ENCODE assay signal across 8 cellular contexts in genomic region chr2:205766765-205767359, GRCh38.
DNase-seq lines count a peak whose midpoint lies in the region; ATAC-seq and TF ChIP-seq lines count a peak whose summit lies in the region.

No MANE protein-coding gene starts in this region.

- DNase-seq in AG08396 (ENCODE audit: low spot score) (peak; percentile 51), GM13976 (ENCODE audit: low spot score) (peak; percentile 67), LNCaP clone FGC (ENCODE audit: low read depth) (peak; percentile 15), astrocyte of the hippocampus (ENCODE audit: low read depth, low spot score) (peak; percentile 82), iPS-NIHi11 (ENCODE audit: low spot score) (peak; percentile 63)
- DNase-seq in stimulated activated CD4-positive, alpha-beta T cell treated with anti-CD3 and anti-CD28 coated beads, Interleukin-15, amount 100 ng/mL, for 24 hours: peak; percentile 72

- H3F3A ChIP-seq in SU-DHL-6 (ENCODE audit: insufficient read depth): no peaks in the 10 kb centered on the region

- H2AFZ ChIP-seq in SU-DHL-6 (ENCODE audit: low read depth, low read length, severe bottlenecking): no peak overlapping the region

- no peak for ATAC-seq in HG02884 (IDR thresholded peaks at IDR 0.05; ENCODE audit: unreplicated experiment)

- H4K20me1 ChIP-seq in SU-DHL-6 (ENCODE audit: low read depth, low read length): no peaks in the 10 kb centered on the region

- no peaks in the 10 kb centered on the region for H3K79me2 ChIP-seq in SU-DHL-6 (ENCODE audit: insufficient read depth, low read length)

- no peaks in the 10 kb centered on the region for H3K9me2 ChIP-seq in SU-DHL-6 (replicated peaks; ENCODE audit: insufficient read depth, low read length)

- H3K27me3 ChIP-seq in SU-DHL-6 (ENCODE audit: low read length): no peaks in the 10 kb centered on the region

- H3K9me3 ChIP-seq in SU-DHL-6 (ENCODE audit: insufficient read depth, low read length): no peaks in the 10 kb centered on the region

- no peak overlapping the region for H3K4me2 ChIP-seq in SU-DHL-6 (ENCODE audit: low read depth, low read length, poor library complexity, severe bottlenecking)

- no peak overlapping the region for H3K9ac ChIP-seq in SU-DHL-6 (ENCODE audit: low read length)

- TF ChIP-seq CTCF in GM13976 (IDR thresholded peaks at IDR 0.05; ENCODE audit: borderline replicate concordance, control extremely low read depth, extremely low read depth, insufficient read depth, missing control alignments) (peak; percentile 75), LNCaP clone FGC (IDR thresholded peaks at IDR 0.05; ENCODE audit: control insufficient read depth, extremely low read depth, insufficient read depth) (peak; percentile 80), SU-DHL-6 (IDR thresholded peaks at IDR 0.05; ENCODE audit: insufficient read depth, low read length, poor library complexity, severe bottlenecking) (peak; percentile 97)

- in situ Hi-C loops in GM13976 (cut with MboI; ENCODE audit: low sequenced_read_pairs, unreplicated experiment): no loop called here

- H3K27ac ChIP-seq in SU-DHL-6 (ENCODE audit: low read depth, low read length): no peak overlapping the region

- H3K4me3 ChIP-seq in LNCaP clone FGC (ENCODE audit: low read depth, low read length) (no peak overlapping the region), SU-DHL-6 (ENCODE audit: insufficient read depth, low read length, poor library complexity, severe bottlenecking) (no peak overlapping the region)

- H3K36me3 ChIP-seq in SU-DHL-6 (ENCODE audit: low read length): no peaks in the 10 kb centered on the region

Comparison
In these comparisons a context has a peak if more than half of its experiments do, and no peak if none do; other contexts are left out.
1. DNase-seq: peak in every context shown above with its lines; median percentile 82 in astrocyte of the hippocampus; 72 in stimulated activated CD4-positive, alpha-beta T cell treated with anti-CD3 and anti-CD28 coated beads, Interleukin-15, amount 100 ng/mL, for 24 hours; 67 in GM13976; 63 in iPS-NIHi11; 51 in AG08396; 15 in LNCaP clone FGC.